Comparison of ENCODE assay signal across 11 cellular contexts in genomic region chr7:99079104-99079503, GRCh38.
DNase-seq lines count a peak whose midpoint lies in the region; ATAC-seq and TF ChIP-seq lines count a peak whose summit lies in the region.
"Had no signal": no experiment of that assay in that cellular context is flagged by ENCODE, and none has a peak within 500 bp of the region (broad histone marks: within the 10 kb centered on the region; RNA-seq: fewer than 3 reads in every experiment).

No MANE protein-coding gene starts in this region.

- peak; percentile 55; the same call in 1 of the 3 replicates for ATAC-seq in DND-41 (ENCODE audit: insufficient read depth, low read depth)
- ATAC-seq in activated naive CD8-positive, alpha-beta T cell treated with anti-CD3 and anti-CD28 coated beads, Interleukin-2, amount 10 ng/mL, durations not matched to agents 7 days and 5 days (ENCODE audit: low read depth), result peak; percentile 94
- no peak for ATAC-seq in HG03469 (IDR thresholded peaks at IDR 0.05; ENCODE audit: unreplicated experiment)

- DNase-seq in DND-41 (no peak), mesothelial cell of epicardium (ENCODE audit: low spot score in 2 of 2, unreplicated experiment in 2 of 2) (no peak), H4 (ENCODE audit: low spot score) (no peak), CD14-positive monocyte (ENCODE audit: low spot score) (no peak), adrenal gland (no peak)
- peak; percentile 27 for DNase-seq in activated naive CD8-positive, alpha-beta T cell treated with anti-CD3 and anti-CD28 coated beads, Interleukin-2, amount 10 ng/mL, durations not matched to agents 7 days and 5 days
- DNase-seq: NCI-H345, sigmoid colon, SJCRH30 had no signal

- intact Hi-C loops in CD14-positive monocyte (cut with micrococcal nuclease), result no loop called here
- intact Hi-C loops in adrenal gland (cut with DNase I), result no loop called here

- no peaks in the 10 kb centered on the region for H3K9me3 ChIP-seq in DND-41 (ENCODE audit: insufficient read depth, low read length, severe bottlenecking)
- no peaks in the 10 kb centered on the region for H3K9me3 ChIP-seq in HEK293 (ENCODE audit: control insufficient read depth, insufficient read depth, low read depth, low read length)
- H3K9me3 ChIP-seq in adrenal gland (replicated peaks in 1 of 3), result no peaks in the 10 kb centered on the region
- H3K9me3 ChIP-seq: sigmoid colon, SJCRH30 had no signal

- TF ChIP-seq CTCF in DND-41 (IDR thresholded peaks at IDR 0.05; ENCODE audit: borderline replicate concordance, extremely low read depth, low read length, poor library complexity, severe bottlenecking) (no peak), HEK293 (tag by site-specific recombination; IDR thresholded peaks at IDR 0.05) (no peak), mesothelial cell of epicardium (IDR thresholded peaks at IDR 0.05; ENCODE audit: unreplicated experiment) (no peak), CD14-positive monocyte (IDR thresholded peaks at IDR 0.05) (no peak), adrenal gland (IDR thresholded peaks at IDR 0.05) (no peak)

- no peak overlapping the region for H3K4me3 ChIP-seq in DND-41 (ENCODE audit: low read depth in 1 of 2, low read length in 2 of 2)
- no peak overlapping the region for H3K4me3 ChIP-seq in HEK293 (ENCODE audit: low read depth, low read length)
- H3K4me3 ChIP-seq in adrenal gland, result no peak overlapping the region
- H3K4me3 ChIP-seq: sigmoid colon, SJCRH30 had no signal

- H3K36me3 Mint-ChIP-seq in activated naive CD8-positive, alpha-beta T cell treated with anti-CD3 and anti-CD28 coated beads, Interleukin-2, amount 10 ng/mL, durations not matched to agents 7 days and 5 days, result peaks cover 2% of the 10 kb centered on the region
- peaks cover 2% of the 10 kb centered on the region for H3K36me3 Mint-ChIP-seq in mesothelial cell of epicardium
- H3K36me3 Mint-ChIP-seq in CD14-positive monocyte, result peaks cover 19 to 20% of the 10 kb centered on the region in 2 donors

- H3K36me3 ChIP-seq in DND-41 (ENCODE audit: insufficient read depth, low read length) (peaks cover 3% of the 10 kb centered on the region; the same call in 1 of the 2 replicates), HEK293 (ENCODE audit: control insufficient read depth in 2 of 2, insufficient read depth in 1 of 2, low read length in 2 of 2) (no peaks in the 10 kb centered on the region), adrenal gland (replicated peaks in 1 of 2) (no peaks in the 10 kb centered on the region)
- H3K36me3 ChIP-seq: sigmoid colon, SJCRH30 had no signal

- peak overlapping the region; percentile 68 for H3K27ac Mint-ChIP-seq in activated naive CD8-positive, alpha-beta T cell treated with anti-CD3 and anti-CD28 coated beads, Interleukin-2, amount 10 ng/mL, durations not matched to agents 7 days and 5 days
- peak overlapping the region; percentile 62 for H3K27ac Mint-ChIP-seq in mesothelial cell of epicardium
- H3K27ac Mint-ChIP-seq in CD14-positive monocyte, result peak overlapping the region in 3 of 7 donors; percentile 11 to 35 (median 31)

- CTCF ChIA-PET in HEK293 (lab: Yijun Ruan, JAX), result no interaction called here

- H3K4me1 Mint-ChIP-seq in activated naive CD8-positive, alpha-beta T cell treated with anti-CD3 and anti-CD28 coated beads, Interleukin-2, amount 10 ng/mL, durations not matched to agents 7 days and 5 days, result peaks cover 20% of the 10 kb centered on the region
- H3K4me1 Mint-ChIP-seq in mesothelial cell of epicardium (peaks cover 34% of the 10 kb centered on the region), CD14-positive monocyte (peaks cover 47% of the 10 kb centered on the region)

- no peak overlapping the region for H3K4me2 ChIP-seq in DND-41 (ENCODE audit: insufficient read depth, low read length)

- H3K27me3 ChIP-seq in DND-41 (ENCODE audit: insufficient read depth, low read length, poor library complexity), result no peaks in the 10 kb centered on the region
- no peaks in the 10 kb centered on the region for H3K27me3 ChIP-seq in adrenal gland
- H3K27me3 ChIP-seq: sigmoid colon, SJCRH30 had no signal

- no peak overlapping the region for H3K9ac ChIP-seq in DND-41 (ENCODE audit: low read depth, low read length)

- H3K9me3 Mint-ChIP-seq in activated naive CD8-positive, alpha-beta T cell treated with anti-CD3 and anti-CD28 coated beads, Interleukin-2, amount 10 ng/mL, durations not matched to agents 7 days and 5 days, result no peaks in the 10 kb centered on the region
- H3K9me3 Mint-ChIP-seq in mesothelial cell of epicardium (peaks cover 5% of the 10 kb centered on the region), CD14-positive monocyte (no peaks in the 10 kb centered on the region)

- no peak for TF ChIP-seq POLR2A in adrenal gland (IDR thresholded peaks at IDR 0.05)

- peaks cover 44% of the 10 kb centered on the region for H4K20me1 ChIP-seq in DND-41 (ENCODE audit: insufficient read depth, low read length)

- H3K4me3 Mint-ChIP-seq in activated naive CD8-positive, alpha-beta T cell treated with anti-CD3 and anti-CD28 coated beads, Interleukin-2, amount 10 ng/mL, durations not matched to agents 7 days and 5 days, result peak overlapping the region; percentile 52
- H3K4me3 Mint-ChIP-seq in mesothelial cell of epicardium (no peak overlapping the region), CD14-positive monocyte (no peak overlapping the region)

- H3K27me3 Mint-ChIP-seq in activated naive CD8-positive, alpha-beta T cell treated with anti-CD3 and anti-CD28 coated beads, Interleukin-2, amount 10 ng/mL, durations not matched to agents 7 days and 5 days, result no peaks in the 10 kb centered on the region
- H3K27me3 Mint-ChIP-seq in mesothelial cell of epicardium (ENCODE audit: low read depth) (no peaks in the 10 kb centered on the region), CD14-positive monocyte (ENCODE audit: low read depth in 3 of 3) (peaks cover 0 to 2% (median 0%) of the 10 kb centered on the region in 3 donors)

- H2AFZ ChIP-seq in DND-41 (ENCODE audit: low read depth, low read length), result no peak overlapping the region

- 57 to 65% (median 61%) methylated on average over 7 to 9 of the region's 9 CpGs for WGBS in adrenal gland, 4 donors

- H3K4me1 ChIP-seq in DND-41 (ENCODE audit: insufficient read depth, low read length) (no peaks in the 10 kb centered on the region), HEK293 (ENCODE audit: control insufficient read depth, insufficient read depth, low read length) (peaks cover 7% of the 10 kb centered on the region), adrenal gland (replicated peaks in 1 of 2) (peaks cover 8 to 22% of the 10 kb centered on the region in 2 donors)
- H3K4me1 ChIP-seq: SJCRH30 had no signal

- POLR2A ChIA-PET in HEK293 (lab: Yijun Ruan, JAX), result interaction anchor here (1.6 kb wide), 1 partner anchor 11 kb away, joined by 4 read pairs; no protein-coding TSS in a partner anchor
- POLR2A ChIA-PET in activated naive CD8-positive, alpha-beta T cell treated with anti-CD3 and anti-CD28 coated beads, Interleukin-2, amount 10 ng/mL, durations not matched to agents 7 days and 5 days (lab: Charles Lee), result no interaction called here

- H3K27ac ChIP-seq in DND-41 (ENCODE audit: low read length) (no peak overlapping the region), HEK293 (ENCODE audit: extremely low read depth, low read depth, low read length) (no peak overlapping the region), adrenal gland (peak overlapping the region in 1 of 5 donors; percentile 31)
- H3K27ac ChIP-seq: sigmoid colon, SJCRH30 had no signal

- H3K79me2 ChIP-seq in DND-41 (ENCODE audit: insufficient read depth, low read length), result peaks cover 79% of the 10 kb centered on the region

TF ChIP-seq in HEK293, 187 proteins besides CTCF, POLR2A, EP300 and RAD21:
- TF ChIP-seq ZNF600 (tag by site-specific recombination; IDR thresholded peaks at IDR 0.05) (peak; percentile 71), ZXDB (tag by site-specific recombination; IDR thresholded peaks at IDR 0.05) (no peak), MYNN (tag by site-specific recombination; IDR thresholded peaks at IDR 0.05; ENCODE audit: borderline replicate concordance) (peak; percentile 71; the same call in 1 of the 2 replicates)
